In genomic region chr17:14312522-14312921, GRCh38 we compare ENCODE assay signal across 2 cellular contexts.
TF ChIP-seq lines count a peak whose summit lies in the region.

No MANE protein-coding gene starts in this region.

TF ChIP-seq in HepG2, 621 proteins besides CTCF, POLR2A, EP300 and RAD21:
- no peak for TF ChIP-seq ZFP41 (CRISPR knock-in tag; IDR thresholded peaks at IDR 0.05; ENCODE audit: borderline replicate concordance)
- TF ChIP-seq PRDM15 (CRISPR knock-in tag; IDR thresholded peaks at IDR 0.05), result no peak
- TF ChIP-seq ZBTB7B (CRISPR knock-in tag; IDR thresholded peaks at IDR 0.05), result no peak
- 0 out of 2 replicates have a peak, but pooled peaks have one; percentile 6 for TF ChIP-seq RBFOX2 (IDR thresholded peaks at IDR 0.05; ENCODE audit: low read depth, low read length)
- no peak for TF ChIP-seq SETDB1 (CRISPR knock-in tag; IDR thresholded peaks at IDR 0.05; ENCODE audit: borderline replicate concordance)
- peak; percentile 38 for TF ChIP-seq RBM22 (optimal IDR thresholded peaks at IDR 0.05; ENCODE audit: low read length)

TF ChIP-seq in IMR-90, 13 proteins besides CTCF, POLR2A, EP300 and RAD21:
- TF ChIP-seq RCOR1 (IDR thresholded peaks at IDR 0.05; ENCODE audit: insufficient replicate concordance, low read length) (no peak), FOS (IDR thresholded peaks at IDR 0.05; ENCODE audit: low read depth, low read length) (no peak), BHLHE40 (IDR thresholded peaks at IDR 0.05; ENCODE audit: low read depth, low read length) (no peak), CEBPB (IDR thresholded peaks at IDR 0.05; ENCODE audit: low read depth, low read length) (no peak), ELK1 (IDR thresholded peaks at IDR 0.05; ENCODE audit: borderline replicate concordance, low read depth, low read length) (no peak)
